ENCODE assay signal across 8 cellular contexts in the genomic region with DNA sequence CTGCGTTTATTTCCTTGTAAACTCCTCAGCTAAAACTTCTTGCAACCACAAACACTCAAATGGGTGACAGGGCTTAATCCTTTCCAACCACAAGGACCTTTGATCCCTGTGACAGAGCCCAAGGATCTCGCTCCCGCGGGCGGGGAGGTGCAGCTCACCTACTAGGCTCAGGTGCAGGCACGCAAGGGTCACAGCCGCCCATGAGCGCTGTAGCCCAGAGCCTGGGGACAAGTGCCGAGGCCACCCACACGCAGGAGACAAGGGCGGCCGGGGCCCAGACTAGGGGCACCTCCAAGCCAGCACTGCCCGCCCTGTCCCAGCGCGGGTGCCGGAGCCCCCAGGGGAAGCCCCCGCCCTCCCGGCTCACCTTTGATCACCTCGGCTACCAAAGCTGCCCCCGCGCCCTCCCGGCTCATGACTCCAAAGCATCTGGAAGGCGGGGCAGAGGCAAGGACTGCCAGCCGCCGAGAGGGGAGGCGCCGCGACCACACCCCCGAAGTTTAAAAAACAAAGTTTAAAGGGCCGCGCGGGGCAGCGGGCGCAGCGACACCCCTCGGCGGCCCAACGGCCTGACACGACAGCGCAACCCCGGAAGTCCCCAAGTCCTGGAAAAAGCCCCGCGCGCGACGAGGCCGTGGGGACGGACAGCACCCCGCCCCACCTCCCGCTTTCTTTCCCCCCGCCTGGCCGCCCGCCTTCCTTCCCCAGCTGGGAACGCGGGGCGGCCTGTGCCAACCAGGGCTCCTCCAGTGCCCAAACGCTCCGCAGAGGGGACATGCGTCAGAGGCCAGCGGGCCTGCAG. TPM values are rescaled to one million over a fixed set of nuclear protein-coding genes. Genes with fewer than 3 reads are reported as not detected.
DNase-seq lines count a peak whose midpoint lies in the region; ATAC-seq and TF ChIP-seq lines count a peak whose summit lies in the region.

No MANE protein-coding gene starts in this region.

- H3K4me1 ChIP-seq in mammary epithelial cell (ENCODE audit: insufficient read depth, low read length), result peaks cover 16% of the 10 kb centered on the region
- H3K4me1 ChIP-seq in spleen, result peaks cover 0 to 39% (median 26%) of the 10 kb centered on the region in 6 donors

- peaks cover 2% of the 10 kb centered on the region for H3K36me3 Mint-ChIP-seq in activated B cell treated with CpG ODN at 0.5 μM for 24 hours (ENCODE audit: low read depth)

- H3K4me2 ChIP-seq in mammary epithelial cell (ENCODE audit: insufficient read depth, low read depth, low read length), result peak overlapping the region; percentile 99

- in situ Hi-C loops in mammary epithelial cell (cut with MboI; ENCODE audit: low sequenced_read_pairs in 2 of 2), result no loop called here

- H3K27me3 Mint-ChIP-seq in activated B cell treated with CpG ODN at 0.5 μM for 24 hours, result peaks cover 3% of the 10 kb centered on the region

- peak; percentile 89 for ATAC-seq in GM21528 (IDR thresholded peaks at IDR 0.05; ENCODE audit: low FRiP score, unreplicated experiment)
- peak; percentile 89 for ATAC-seq in activated B cell treated with CpG ODN at 0.5 μM for 24 hours (ENCODE audit: low read depth)

- H3K27me3 ChIP-seq in mammary epithelial cell (ENCODE audit: insufficient read depth, low read length) (no peaks in the 10 kb centered on the region), spleen (replicated peaks in 1 of 7) (no peaks in the 10 kb centered on the region)

- no peaks in the 10 kb centered on the region for H3K79me2 ChIP-seq in mammary epithelial cell (ENCODE audit: insufficient read depth, low read length)

- DNase-seq in EH (ENCODE audit: low read depth) (peak; percentile 67), activated B cell treated with CpG ODN at 0.5 μM for 24 hours (peak; percentile 71), mammary epithelial cell (peak; percentile 51), inferior parietal cortex (ENCODE audit: extremely low spot score) (peak; percentile 74), spleen (peak; percentile 95), NCI-H2107 (lab: John Stamatoyannopoulos, UW) (no peak)
- peak; percentile 70 for DNase-seq in Jurkat, Clone E6-1 (ENCODE audit: low read depth, low spot score)

- intact Hi-C loops in activated B cell treated with CpG ODN at 0.5 μM for 24 hours (cut with micrococcal nuclease), result loop anchor here (1.0 to 10.0 kb wide), 6 partner anchors 84 to 1062 kb away; partner anchors contain the start of genes HABP4 and ZNF367
- intact Hi-C loops in mammary epithelial cell (cut with micrococcal nuclease), result loop anchor here (2.0 to 5.0 kb wide), 3 partner anchors 46 to 239 kb away; partner anchors contain the start of gene HABP4
- intact Hi-C loops in spleen (cut with DNase I; ENCODE audit: low total_unique reads), result loop anchor here (5.0 kb wide), 1 partner anchor 114 kb away; the partner anchor contains the start of gene HABP4

- H3K27ac ChIP-seq in mammary epithelial cell (ENCODE audit: insufficient read depth, low read depth, low read length) (peak overlapping the region; percentile 35), spleen (peak overlapping the region; percentile 72 to 92 (median 86))

- POLR2A ChIA-PET in activated B cell treated with CpG ODN at 0.5 μM for 24 hours (lab: Charles Lee), result interaction anchor here (0.6 to 2.4 kb wide), 13 partner anchors 100 to 239 kb away, joined by 3 to 11 read pairs (median 4); partner anchors contain the start of genes HABP4 and ZNF510

- H4K20me1 ChIP-seq in mammary epithelial cell (ENCODE audit: insufficient read depth, low read length), result no peaks in the 10 kb centered on the region

- no peak for TF ChIP-seq POLR2A in spleen (IDR thresholded peaks at IDR 0.05)

- peak overlapping the region; percentile 65 for H3K9ac ChIP-seq in mammary epithelial cell (ENCODE audit: insufficient read depth, low read length)

- TF ChIP-seq CTCF in activated B cell treated with CpG ODN at 0.5 μM for 24 hours (IDR thresholded peaks at IDR 0.05) (no peak), mammary epithelial cell (conservative IDR thresholded peaks at IDR 0.05 in 1 of 2, IDR thresholded peaks at IDR 0.05 in 1 of 2; ENCODE audit: extremely low read depth in 1 of 2, insufficient read depth in 1 of 2, low read depth in 1 of 2, low read length in 2 of 2) (peak; percentile 17 to 69), spleen (IDR thresholded peaks at IDR 0.05 in 8 of 11, conservative IDR thresholded peaks at IDR 0.05 in 3 of 11) (peak; percentile 53 to 89 (median 75))

- H3K9me3 Mint-ChIP-seq in activated B cell treated with CpG ODN at 0.5 μM for 24 hours, result no peaks in the 10 kb centered on the region

- BruUV-seq in mammary epithelial cell (replicated peaks; lab: Mats Ljungman, UMichigan), result no TSS peak

- H3K9me3 ChIP-seq in mammary epithelial cell (replicated peaks; ENCODE audit: insufficient read depth, low read length) (no peaks in the 10 kb centered on the region), spleen (no peaks in the 10 kb centered on the region)

- peak overlapping the region; percentile 81 for H3K27ac Mint-ChIP-seq in activated B cell treated with CpG ODN at 0.5 μM for 24 hours

- H2AFZ ChIP-seq in mammary epithelial cell (ENCODE audit: low read depth, low read length), result peak overlapping the region; percentile 98

- CTCF ChIA-PET in activated B cell treated with CpG ODN at 0.5 μM for 24 hours (lab: Charles Lee) (interaction anchor here (1.0 to 2.1 kb wide), 4 partner anchors 12 to 241 kb away, joined by 3 to 12 read pairs (median 4); no protein-coding TSS in a partner anchor), mammary epithelial cell (lab: Charles Lee; ENCODE audit: low non-redundant PET) (no interaction called here)

- peak overlapping the region; percentile 86 for H3K4me3 Mint-ChIP-seq in activated B cell treated with CpG ODN at 0.5 μM for 24 hours

- dilution Hi-C loops in mammary epithelial cell (cut with HindIII; ENCODE audit: low sequenced_read_pairs), result no loop called here

- 3% methylated on average over 38 of the region's 60 CpGs for WGBS in mammary epithelial cell (ENCODE audit: low coverage, missing lambda C conversion rate)
- whole genome bisulfite sequencing in spleen, 5 donors, result 0 to 5% (median 1%) methylated on average over 6 to 60 of the region's 60 CpGs

- H3K36me3 ChIP-seq in mammary epithelial cell (ENCODE audit: insufficient read depth, low read length), result no peaks in the 10 kb centered on the region
- H3K36me3 ChIP-seq in spleen, result peaks cover 0 to 14% (median 0%) of the 10 kb centered on the region in 6 donors

- H3K4me3 ChIP-seq in Jurkat, Clone E6-1 (ENCODE audit: low read length), result peak overlapping the region; percentile 41
- H3K4me3 ChIP-seq in mammary epithelial cell (replicated peaks in 1 of 3; ENCODE audit: insufficient read depth in 1 of 3, low read depth in 2 of 3, low read length in 3 of 3), result peak overlapping the region; percentile 69 to 96 (median 84)
- peak overlapping the region; percentile 68 to 82 (median 70) for H3K4me3 ChIP-seq in spleen

- H3K4me1 Mint-ChIP-seq in activated B cell treated with CpG ODN at 0.5 μM for 24 hours, result peaks cover 17% of the 10 kb centered on the region

RNA-seq across cellular contexts. Expression of gene CDC14B, which starts 53.0 kb away (rescaled TPM):
- polyA plus RNA-seq in Jurkat, Clone E6-1 (2012; ENCODE audit: insufficient read depth, insufficient read length), result not detected
- total RNA-seq in activated B cell treated with CpG ODN at 0.5 μM for 24 hours (1.3 and 2.5 TPM in 2 replicates), mammary epithelial cell (10 to 100 TPM in 1 of 2 donors, 1 to 10 TPM in 1; 9.4 to 14.5 TPM), spleen (1 to 10 TPM; 4.6 to 10.0 (median 6.8) TPM)
- polyA plus RNA-seq in mammary epithelial cell (5.2 TPM), spleen (1 to 10 TPM; 1.3 to 2.3 (median 1.3) TPM)
- polyA minus RNA-seq in mammary epithelial cell, result 8.0 TPM
